24 cellular contexts compared by ENCODE assay signal in the genomic region with DNA sequence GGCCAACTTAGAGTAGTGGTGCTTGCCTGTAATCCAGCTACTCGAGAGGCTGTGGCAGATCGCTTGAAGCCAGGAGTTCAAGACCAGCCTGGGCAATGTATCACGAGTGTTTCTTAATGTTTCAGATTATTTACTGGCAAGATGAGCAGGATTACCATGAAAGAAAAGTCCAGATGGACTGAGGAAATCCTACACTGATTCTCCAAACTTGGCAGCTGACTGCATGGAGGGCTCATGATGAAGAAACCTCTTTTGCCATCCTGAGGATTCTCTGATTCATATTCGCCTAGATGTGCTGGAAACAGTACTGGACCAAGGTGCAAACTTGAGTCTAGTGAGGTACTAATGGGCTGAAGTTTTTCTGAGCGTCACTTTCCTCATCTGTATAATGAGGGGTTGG. TPM values are rescaled to one million over a fixed set of nuclear protein-coding genes. Genes with fewer than 3 reads are reported as not detected.
DNase-seq lines count a peak whose midpoint lies in the region; ATAC-seq and TF ChIP-seq lines count a peak whose summit lies in the region.
"Had no signal": no experiment of that assay in that cellular context is flagged by ENCODE, and none has a peak within 500 bp of the region (broad histone marks: within the 10 kb centered on the region; RNA-seq: fewer than 3 reads in every experiment).

No MANE protein-coding gene starts in this region.

- H3K4me3 Mint-ChIP-seq in stimulated activated memory B cell treated with anti-CD40 and anti-IgM and Interleukin-4, amounts not matched to agents 10 μg/mL and 1 μg/mL and 100 μg/mL, for 72 hours, result no peak overlapping the region
- H3K4me3 Mint-ChIP-seq: activated naive CD8-positive, alpha-beta T cell treated with anti-CD3 and anti-CD28 coated beads, Interleukin-2, amount 10 ng/mL, durations not matched to agents 7 days and 5 days; activated T-cell treated with anti-CD3 and anti-CD28 coated beads, Interleukin-2, amount 50 U/mL, for 4 hours; immature natural killer cell; nephron progenitor cell; stimulated activated naive B cell treated with anti-CD40 and anti-IgM and Interleukin-4, amounts not matched to agents 10 μg/mL and 1 μg/mL and 100 μg/mL, for 72 hours; T-cell had no signal

- H3K4me2 ChIP-seq in mammary epithelial cell (ENCODE audit: insufficient read depth, low read depth, low read length), result no peak overlapping the region

- intact Hi-C loops in dorsolateral prefrontal cortex (cut with DNase I), result loop anchor here (5.0 kb wide), 2 partner anchors 33 to 57 kb away; a partner anchor contains a TSS
- intact Hi-C loops in sigmoid colon (cut with DNase I), result no loop called here
- intact Hi-C loops in mammary epithelial cell (cut with micrococcal nuclease), result no loop called here

- H3K79me2 ChIP-seq in mammary epithelial cell (ENCODE audit: insufficient read depth, low read length), result no peaks in the 10 kb centered on the region

- no peak overlapping the region for H3K9ac ChIP-seq in mammary epithelial cell (ENCODE audit: insufficient read depth, low read length)

- CTCF ChIA-PET in AG04450 (lab: Charles Lee), result no interaction called here
- CTCF ChIA-PET in RWPE1 (lab: Yijun Ruan, JAX), result no interaction called here
- CTCF ChIA-PET in mammary epithelial cell (lab: Charles Lee; ENCODE audit: low non-redundant PET), result no interaction called here

- H3K9me3 ChIP-seq in AG04450 (ENCODE audit: control insufficient read depth, insufficient read depth, low read length), result no peaks in the 10 kb centered on the region; the same call in 1 of the 2 replicates
- no peaks in the 10 kb centered on the region for H3K9me3 ChIP-seq in sigmoid colon
- no peaks in the 10 kb centered on the region for H3K9me3 ChIP-seq in mammary epithelial cell (replicated peaks; ENCODE audit: insufficient read depth, low read length)
- H3K9me3 ChIP-seq: SJSA1, uterus had no signal

- peaks cover 0 to 10% (median 0%) of the 10 kb centered on the region in 4 donors for H3K36me3 ChIP-seq in sigmoid colon
- H3K36me3 ChIP-seq in mammary epithelial cell (ENCODE audit: insufficient read depth, low read length), result peaks cover 4% of the 10 kb centered on the region
- H3K36me3 ChIP-seq: SJSA1, uterus had no signal

- no peaks in the 10 kb centered on the region for H3K9me3 Mint-ChIP-seq in stimulated activated memory B cell treated with anti-CD40 and anti-IgM and Interleukin-4, amounts not matched to agents 10 μg/mL and 1 μg/mL and 100 μg/mL, for 72 hours
- H3K9me3 Mint-ChIP-seq: activated naive CD8-positive, alpha-beta T cell treated with anti-CD3 and anti-CD28 coated beads, Interleukin-2, amount 10 ng/mL, durations not matched to agents 7 days and 5 days; activated T-cell treated with anti-CD3 and anti-CD28 coated beads, Interleukin-2, amount 50 U/mL, for 4 hours; IgD-negative memory B cell; immature natural killer cell; nephron progenitor cell; stimulated activated naive B cell treated with anti-CD40 and anti-IgM and Interleukin-4, amounts not matched to agents 10 μg/mL and 1 μg/mL and 100 μg/mL, for 72 hours; T-cell had no signal

- H3K27me3 Mint-ChIP-seq in stimulated activated memory B cell treated with anti-CD40 and anti-IgM and Interleukin-4, amounts not matched to agents 10 μg/mL and 1 μg/mL and 100 μg/mL, for 72 hours, result no peaks in the 10 kb centered on the region
- H3K27me3 Mint-ChIP-seq: activated naive CD8-positive, alpha-beta T cell treated with anti-CD3 and anti-CD28 coated beads, Interleukin-2, amount 10 ng/mL, durations not matched to agents 7 days and 5 days; IgD-negative memory B cell; stimulated activated naive B cell treated with anti-CD40 and anti-IgM and Interleukin-4, amounts not matched to agents 10 μg/mL and 1 μg/mL and 100 μg/mL, for 72 hours; T-cell had no signal

- H3K4me1 ChIP-seq in sigmoid colon (peaks cover 0 to 43% (median 24%) of the 10 kb centered on the region in 4 donors), mammary epithelial cell (ENCODE audit: insufficient read depth, low read length) (peaks cover 22% of the 10 kb centered on the region)

- no peaks in the 10 kb centered on the region for H3K36me3 Mint-ChIP-seq in stimulated activated memory B cell treated with anti-CD40 and anti-IgM and Interleukin-4, amounts not matched to agents 10 μg/mL and 1 μg/mL and 100 μg/mL, for 72 hours
- H3K36me3 Mint-ChIP-seq: IgD-negative memory B cell, immature natural killer cell had no signal

- no peak for ATAC-seq in stimulated activated memory B cell treated with anti-CD40 and anti-IgM and Interleukin-4, amounts not matched to agents 10 μg/mL and 1 μg/mL and 100 μg/mL, for 72 hours
- ATAC-seq: activated T-cell treated with anti-CD3 and anti-CD28 coated beads, Interleukin-2, amount 50 U/mL, for 4 hours; stimulated activated naive B cell treated with anti-CD40 and anti-IgM and Interleukin-4, amounts not matched to agents 10 μg/mL and 1 μg/mL and 100 μg/mL, for 72 hours; T-cell had no signal

- TF ChIP-seq CTCF in AG04450 (IDR thresholded peaks at IDR 0.05; ENCODE audit: low read depth, low read length) (no peak), RWPE1 (conservative IDR thresholded peaks at IDR 0.05; ENCODE audit: low read depth) (no peak), dorsolateral prefrontal cortex (IDR thresholded peaks at IDR 0.05 in 54 of 56, conservative IDR thresholded peaks at IDR 0.05 in 2 of 56; ENCODE audit: low read depth in 1 of 56, partially characterized antibody in 56 of 56) (no peak), sigmoid colon (IDR thresholded peaks at IDR 0.05) (no peak), mammary epithelial cell (conservative IDR thresholded peaks at IDR 0.05 in 1 of 2, IDR thresholded peaks at IDR 0.05 in 1 of 2; ENCODE audit: extremely low read depth in 1 of 2, insufficient read depth in 1 of 2, low read depth in 1 of 2, low read length in 2 of 2) (no peak)

- TF ChIP-seq POLR2A in sigmoid colon (IDR thresholded peaks at IDR 0.05), result no peak

- no peak overlapping the region for H3K27ac Mint-ChIP-seq in stimulated activated memory B cell treated with anti-CD40 and anti-IgM and Interleukin-4, amounts not matched to agents 10 μg/mL and 1 μg/mL and 100 μg/mL, for 72 hours
- H3K27ac Mint-ChIP-seq: activated naive CD8-positive, alpha-beta T cell treated with anti-CD3 and anti-CD28 coated beads, Interleukin-2, amount 10 ng/mL, durations not matched to agents 7 days and 5 days; stimulated activated naive B cell treated with anti-CD40 and anti-IgM and Interleukin-4, amounts not matched to agents 10 μg/mL and 1 μg/mL and 100 μg/mL, for 72 hours had no signal

- DNase-seq in AG04450 (ENCODE audit: low read depth, low spot score) (no peak), RWPE1 (ENCODE audit: low spot score) (no peak), dorsolateral prefrontal cortex (no peak), sigmoid colon (no peak), mammary epithelial cell (no peak), NCI-H1048 (lab: John Stamatoyannopoulos, UW) (no peak), AG08395 (ENCODE audit: low spot score) (no peak)
- DNase-seq: ACHN; activated CD4-positive, alpha-beta T cell treated with anti-CD3 and anti-CD28 coated beads, Interleukin-2, amount 50 U/mL, for 1 hour; activated CD4-positive, CD25-positive, alpha-beta regulatory T cell; activated gamma-delta T cell treated with Interleukin-2 at 50 U/mL for 16 hours; activated naive CD8-positive, alpha-beta T cell treated with anti-CD3 and anti-CD28 coated beads, Interleukin-2, amount 10 ng/mL, durations not matched to agents 7 days and 5 days; activated T-cell treated with anti-CD3 and anti-CD28 coated beads, Interleukin-2, amount 50 U/mL, for 4 hours; Calu3; immature natural killer cell; NCI-H1694; NCI-H446 treated with DMSO at 0.1 percent for 48 hours; nephron progenitor cell; stimulated activated naive B cell treated with anti-CD40 and anti-IgM and Interleukin-4, amounts not matched to agents 10 μg/mL and 1 μg/mL and 100 μg/mL, for 72 hours; T-cell; uterus had no signal

- no peaks in the 10 kb centered on the region for H4K20me1 ChIP-seq in mammary epithelial cell (ENCODE audit: insufficient read depth, low read length)

- no peak for TF ChIP-seq EP300 in sigmoid colon (IDR thresholded peaks at IDR 0.05)

- POLR2A ChIA-PET in AG04450 (lab: Yijun Ruan, JAX) (interaction anchor here (0.8 to 1.0 kb wide), 2 partner anchors 35 to 46 kb away, joined by 3 to 5 read pairs; no protein-coding TSS in a partner anchor), RWPE1 (lab: Yijun Ruan, JAX; ENCODE audit: low non-redundant PET) (no interaction called here)

- WGBS in sigmoid colon, 2 donors, result 88 to 89% methylated on average over 5 of the region's 5 CpGs
- 100% methylated on average over 5 of the region's 5 CpGs for WGBS in mammary epithelial cell (ENCODE audit: low coverage, missing lambda C conversion rate)

- dilution Hi-C loops in mammary epithelial cell (cut with HindIII; ENCODE audit: low sequenced_read_pairs), result no loop called here

- H3K27ac ChIP-seq in AG04450 (ENCODE audit: low read depth, low read length) (peak overlapping the region; percentile 31), RWPE1 (peak overlapping the region; percentile 39; the same call in 1 of the 2 replicates), dorsolateral prefrontal cortex (peak overlapping the region in 57 of 59 donors; percentile 12 to 97 (median 85)), sigmoid colon (peak overlapping the region in 3 of 4 donors; percentile 17 to 29 (median 28)), mammary epithelial cell (ENCODE audit: insufficient read depth, low read depth, low read length) (no peak overlapping the region)
- H3K27ac ChIP-seq: SJSA1, uterus had no signal

- H3K4me3 ChIP-seq in AG04450 (ENCODE audit: low read depth, low read length), result no peak overlapping the region
- H3K4me3 ChIP-seq in dorsolateral prefrontal cortex, result peak overlapping the region in 1 of 59 donors; percentile 49
- no peak overlapping the region for H3K4me3 ChIP-seq in sigmoid colon
- no peak overlapping the region for H3K4me3 ChIP-seq in mammary epithelial cell (replicated peaks in 1 of 3; ENCODE audit: insufficient read depth in 1 of 3, low read depth in 2 of 3, low read length in 3 of 3)
- H3K4me3 ChIP-seq: SJSA1, uterus had no signal

- H3K4me1 Mint-ChIP-seq in stimulated activated memory B cell treated with anti-CD40 and anti-IgM and Interleukin-4, amounts not matched to agents 10 μg/mL and 1 μg/mL and 100 μg/mL, for 72 hours, result peaks cover 34% of the 10 kb centered on the region

- H3K27me3 ChIP-seq in AG04450 (ENCODE audit: control insufficient read depth, insufficient read depth, low read length), result no peaks in the 10 kb centered on the region
- no peaks in the 10 kb centered on the region for H3K27me3 ChIP-seq in dorsolateral prefrontal cortex
- no peaks in the 10 kb centered on the region for H3K27me3 ChIP-seq in sigmoid colon
- H3K27me3 ChIP-seq in mammary epithelial cell (ENCODE audit: insufficient read depth, low read length), result no peaks in the 10 kb centered on the region
- H3K27me3 ChIP-seq: SJSA1, uterus had no signal

- BruUV-seq in mammary epithelial cell (replicated peaks; lab: Mats Ljungman, UMichigan), result no TSS peak

- H2AFZ ChIP-seq in mammary epithelial cell (ENCODE audit: low read depth, low read length), result no peak overlapping the region

- in situ Hi-C loops in mammary epithelial cell (cut with MboI; ENCODE audit: low sequenced_read_pairs in 2 of 2), result no loop called here

RNA-seq across cellular contexts. Expression of a gene that starts 2.8 kb away (rescaled TPM):
- polyA plus RNA-seq in AG04450 (2011; rRNA removed) (32.5 and 45.0 TPM in 2 replicates), sigmoid colon (10 to 100 TPM in 2 of 3 donors, 1 to 10 TPM in 1; 7.6 to 33.1 (median 12.0) TPM), mammary epithelial cell (16.2 TPM)
- polyA minus RNA-seq in AG04450 (2011; rRNA and poly(A)+ RNA removed), result 59.4 and 84.3 TPM in 2 replicates
- total RNA-seq in dorsolateral prefrontal cortex (100 to 1,000 TPM in 5 of 120 experiments, 10 to 100 TPM in 115; 44.3 to 113 (median 69.8) TPM), sigmoid colon (10 to 100 TPM; 20.7 to 50.7 (median 28.5) TPM), mammary epithelial cell (10 to 100 TPM; 17.2 to 30.6 TPM)
- polyA minus RNA-seq in mammary epithelial cell, result 95.0 TPM

RNA-seq across cellular contexts. Expression of a gene that starts 23.4 kb away (rescaled TPM):
- polyA plus RNA-seq in AG04450 (2011; rRNA removed) (3,100 and 3,444 TPM in 2 replicates), sigmoid colon (1,000 to 10,000 TPM in 1 of 3 donors, 100 to 1,000 TPM in 2; 112 to 1,100 (median 337) TPM), mammary epithelial cell (55.9 TPM)
- 838 and 956 TPM in 2 replicates for polyA minus RNA-seq in AG04450 (2011; rRNA and poly(A)+ RNA removed)
- total RNA-seq in dorsolateral prefrontal cortex (1,000 to 10,000 TPM in 1 of 120 experiments, 100 to 1,000 TPM in 34, 10 to 100 TPM in 85; 19.4 to 1,046 (median 66.3) TPM), sigmoid colon (over 10,000 TPM in 3 of 4 donors, 1,000 to 10,000 TPM in 1; 6,854 to 14,048 (median 12,596) TPM), mammary epithelial cell (1,000 to 10,000 TPM in 1 of 2 donors, 100 to 1,000 TPM in 1; 171 to 3,470 TPM)
- polyA minus RNA-seq in mammary epithelial cell, result 8.0 TPM

RNA-seq across cellular contexts. Expression of a gene that starts 31.7 kb away (rescaled TPM):
- polyA plus RNA-seq in AG04450 (2011; rRNA removed), result 46.1 and 48.8 TPM in 2 replicates
- polyA minus RNA-seq in AG04450 (2011; rRNA and poly(A)+ RNA removed), result 171 and 207 TPM in 2 replicates
- total RNA-seq in dorsolateral prefrontal cortex, result 100 to 1,000 TPM in 100 of 120 experiments, 10 to 100 TPM in 20; 78.7 to 162 (median 121) TPM
- 10 to 100 TPM; 42.1 to 76.4 (median 58.0) TPM for total RNA-seq in sigmoid colon
- 10 to 100 TPM; 26.0 to 33.1 (median 28.8) TPM for polyA plus RNA-seq in sigmoid colon
- 100 to 1,000 TPM; 129 to 177 TPM for total RNA-seq in mammary epithelial cell
- polyA plus RNA-seq in mammary epithelial cell, result 75.2 TPM
- polyA minus RNA-seq in mammary epithelial cell, result 222 TPM

RNA-seq across cellular contexts. Expression of a gene that starts 56.1 kb away (rescaled TPM):
- polyA plus RNA-seq in AG04450 (2011; rRNA removed), result 23.5 and 26.9 TPM in 2 replicates
- 35.1 and 40.0 TPM in 2 replicates for polyA minus RNA-seq in AG04450 (2011; rRNA and poly(A)+ RNA removed)
- 100 to 1,000 TPM in 1 of 120 experiments, 10 to 100 TPM in 119; 41.1 to 101 (median 67.5) TPM for total RNA-seq in dorsolateral prefrontal cortex
- total RNA-seq in sigmoid colon, result 10 to 100 TPM; 22.1 to 55.1 (median 31.1) TPM
- 100 to 1,000 TPM in 1 of 3 donors, 10 to 100 TPM in 2; 18.0 to 116 (median 21.7) TPM for polyA plus RNA-seq in sigmoid colon
- total RNA-seq in mammary epithelial cell, result 10 to 100 TPM; 48.8 to 80.9 TPM
- 39.1 TPM for polyA plus RNA-seq in mammary epithelial cell
- polyA minus RNA-seq in mammary epithelial cell, result 37.9 TPM

RNA-seq across cellular contexts. Expression of a gene that starts 56.7 kb away (rescaled TPM):
- polyA plus RNA-seq in AG04450 (2011; rRNA removed) (15.1 and 15.2 TPM in 2 replicates), sigmoid colon (10 to 100 TPM in 2 of 3 donors, 1 to 10 TPM in 1; 6.2 to 12.0 (median 10.2) TPM), mammary epithelial cell (8.5 TPM)
- 42.4 and 52.5 TPM in 2 replicates for polyA minus RNA-seq in AG04450 (2011; rRNA and poly(A)+ RNA removed)
- total RNA-seq in dorsolateral prefrontal cortex (10 to 100 TPM; 29.4 to 57.9 (median 42.5) TPM), sigmoid colon (10 to 100 TPM; 11.1 to 23.8 (median 12.8) TPM), mammary epithelial cell (10 to 100 TPM; 10.3 to 22.4 TPM)
- 34.6 TPM for polyA minus RNA-seq in mammary epithelial cell

Comparison
In these comparisons a context has a peak if more than half of its experiments do, and no peak if none do; other contexts are left out.
1. intact Hi-C loops: an anchor here in dorsolateral prefrontal cortex (5.0 kb wide); none called in sigmoid colon and mammary epithelial cell.